ENCODE assay signal across 1 cellular context in the genomic region with DNA sequence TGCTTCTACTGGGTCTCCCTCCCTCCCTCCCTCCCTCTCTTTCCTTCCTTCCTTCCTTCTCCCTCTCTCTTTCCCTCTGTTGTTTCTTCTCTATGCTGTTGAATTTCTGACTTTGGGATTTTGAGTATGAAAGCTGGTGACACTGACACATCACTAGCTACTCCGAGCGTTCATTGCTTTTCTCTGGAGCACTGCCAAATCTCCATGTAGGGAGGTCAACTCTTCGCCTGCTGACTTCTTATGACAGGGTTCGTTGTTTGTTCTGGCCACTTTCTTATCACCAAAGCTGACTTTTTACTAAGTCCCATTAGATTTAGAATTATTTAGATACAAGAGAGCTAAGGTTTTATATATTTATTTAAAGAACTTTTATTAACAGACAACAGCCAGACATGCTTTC.
TF ChIP-seq lines count a peak whose summit lies in the region.

No MANE protein-coding gene starts in this region.

TF ChIP-seq in K562, 482 proteins besides CTCF, POLR2A, EP300 and RAD21 (continues in another document):
- TF ChIP-seq CBX8 (IDR thresholded peaks at IDR 0.05; ENCODE audit: borderline replicate concordance, extremely low read depth, low read depth, low read length, poor library complexity, severe bottlenecking), result no peak
- TF ChIP-seq TBP (optimal IDR thresholded peaks at IDR 0.05; ENCODE audit: low read depth, low read length), result no peak
- TF ChIP-seq, protein P1, sequence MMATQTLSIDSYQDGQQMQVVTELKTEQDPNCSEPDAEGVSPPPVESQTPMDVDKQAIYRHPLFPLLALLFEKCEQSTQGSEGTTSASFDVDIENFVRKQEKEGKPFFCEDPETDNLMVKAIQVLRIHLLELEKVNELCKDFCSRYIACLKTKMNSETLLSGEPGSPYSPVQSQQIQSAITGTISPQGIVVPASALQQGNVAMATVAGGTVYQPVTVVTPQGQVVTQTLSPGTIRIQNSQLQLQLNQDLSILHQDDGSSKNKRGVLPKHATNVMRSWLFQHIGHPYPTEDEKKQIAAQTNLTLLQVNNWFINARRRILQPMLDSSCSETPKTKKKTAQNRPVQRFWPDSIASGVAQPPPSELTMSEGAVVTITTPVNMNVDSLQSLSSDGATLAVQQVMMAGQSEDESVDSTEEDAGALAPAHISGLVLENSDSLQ (IDR thresholded peaks at IDR 0.05), result peak; percentile 48
- peak; percentile 96 for TF ChIP-seq NFIC (IDR thresholded peaks at IDR 0.05)
- no peak for TF ChIP-seq HLTF (IDR thresholded peaks at IDR 0.05)
- TF ChIP-seq JUND (IDR thresholded peaks at IDR 0.05; ENCODE audit: borderline replicate concordance, low read depth, low read length), result peak; percentile 50
- TF ChIP-seq JUND (tag; IDR thresholded peaks at IDR 0.05; ENCODE audit: borderline replicate concordance, low read depth, low read length), result no peak
- TF ChIP-seq ZNF41 (CRISPR knock-in tag; conservative IDR thresholded peaks at IDR 0.05), result no peak
- no peak for TF ChIP-seq ZKSCAN1 (IDR thresholded peaks at IDR 0.05; ENCODE audit: low read depth, low read length)
- TF ChIP-seq XRCC3 (IDR thresholded peaks at IDR 0.05), result no peak
- no peak for TF ChIP-seq TSC22D4 (tag; IDR thresholded peaks at IDR 0.05)
- TF ChIP-seq JUN (IDR thresholded peaks at IDR 0.05; ENCODE audit: borderline replicate concordance, low read depth, low read length), result 0 out of 2 replicates have a peak, but pooled peaks have one; percentile 17
- TF ChIP-seq JUN (CRISPR knock-in tag; IDR thresholded peaks at IDR 0.05; ENCODE audit: borderline replicate concordance), result no peak
- no peak for TF ChIP-seq HNRNPH1 (optimal IDR thresholded peaks at IDR 0.05; ENCODE audit: low read depth, low read length)
- no peak for TF ChIP-seq MCM5 (IDR thresholded peaks at IDR 0.05; ENCODE audit: low read depth)
- TF ChIP-seq DNMT1 (IDR thresholded peaks at IDR 0.05), result no peak
- peak in 1 of 2 experiments; percentile 53; a peak in 1 of 4 replicates for TF ChIP-seq SRF (CRISPR knock-in tag; IDR thresholded peaks at IDR 0.05)
- TF ChIP-seq, protein P2, sequence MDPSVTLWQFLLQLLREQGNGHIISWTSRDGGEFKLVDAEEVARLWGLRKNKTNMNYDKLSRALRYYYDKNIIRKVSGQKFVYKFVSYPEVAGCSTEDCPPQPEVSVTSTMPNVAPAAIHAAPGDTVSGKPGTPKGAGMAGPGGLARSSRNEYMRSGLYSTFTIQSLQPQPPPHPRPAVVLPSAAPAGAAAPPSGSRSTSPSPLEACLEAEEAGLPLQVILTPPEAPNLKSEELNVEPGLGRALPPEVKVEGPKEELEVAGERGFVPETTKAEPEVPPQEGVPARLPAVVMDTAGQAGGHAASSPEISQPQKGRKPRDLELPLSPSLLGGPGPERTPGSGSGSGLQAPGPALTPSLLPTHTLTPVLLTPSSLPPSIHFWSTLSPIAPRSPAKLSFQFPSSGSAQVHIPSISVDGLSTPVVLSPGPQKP (CRISPR knock-in tag; IDR thresholded peaks at IDR 0.05), result no peak
- no peak for TF ChIP-seq MAFK (IDR thresholded peaks at IDR 0.05; ENCODE audit: low read length)
- TF ChIP-seq ZNF282 (CRISPR knock-in tag; IDR thresholded peaks at IDR 0.05), result no peak
- TF ChIP-seq ETV1 (tag; conservative IDR thresholded peaks at IDR 0.05; ENCODE audit: low read depth), result no peak
- no peak for TF ChIP-seq NCOA6 (IDR thresholded peaks at IDR 0.05)
- 0 out of 2 replicates have a peak, but pooled peaks have one; percentile 14 for TF ChIP-seq SMARCA4 (IDR thresholded peaks at IDR 0.05)
- no peak for TF ChIP-seq ZNF764 (CRISPR knock-in tag; IDR thresholded peaks at IDR 0.05; ENCODE audit: low read depth)
- TF ChIP-seq ZFPM2 (CRISPR knock-in tag; IDR thresholded peaks at IDR 0.05), result no peak
- no peak for TF ChIP-seq ETV6 (IDR thresholded peaks at IDR 0.05; ENCODE audit: borderline replicate concordance in 1 of 2, low read depth in 2 of 2, low read length in 1 of 2)
- TF ChIP-seq ETV6 (CRISPR knock-in tag; IDR thresholded peaks at IDR 0.05; ENCODE audit: borderline replicate concordance), result no peak
- TF ChIP-seq HEY1 (CRISPR knock-in tag; IDR thresholded peaks at IDR 0.05; ENCODE audit: borderline replicate concordance), result no peak
- TF ChIP-seq EHMT2 (IDR thresholded peaks at IDR 0.05), result 0 out of 2 replicates have a peak, but pooled peaks have one; percentile 53
- no peak for TF ChIP-seq HNRNPUL1 (IDR thresholded peaks at IDR 0.05; ENCODE audit: low read length)
- TF ChIP-seq, protein P3, sequence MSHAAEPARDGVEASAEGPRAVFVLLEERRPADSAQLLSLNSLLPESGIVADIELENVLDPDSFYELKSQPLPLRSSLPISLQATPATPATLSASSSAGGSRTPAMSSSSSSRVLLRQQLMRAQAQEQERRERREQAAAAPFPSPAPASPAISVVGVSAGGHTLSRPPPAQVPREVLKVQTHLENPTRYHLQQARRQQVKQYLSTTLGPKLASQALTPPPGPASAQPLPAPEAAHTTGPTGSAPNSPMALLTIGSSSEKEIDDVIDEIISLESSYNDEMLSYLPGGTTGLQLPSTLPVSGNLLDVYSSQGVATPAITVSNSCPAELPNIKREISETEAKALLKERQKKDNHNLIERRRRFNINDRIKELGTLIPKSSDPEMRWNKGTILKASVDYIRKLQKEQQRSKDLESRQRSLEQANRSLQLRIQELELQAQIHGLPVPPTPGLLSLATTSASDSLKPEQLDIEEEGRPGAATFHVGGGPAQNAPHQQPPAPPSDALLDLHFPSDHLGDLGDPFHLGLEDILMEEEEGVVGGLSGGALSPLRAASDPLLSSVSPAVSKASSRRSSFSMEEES (CRISPR knock-in tag; IDR thresholded peaks at IDR 0.05), result no peak
- no peak for TF ChIP-seq KDM1A (IDR thresholded peaks at IDR 0.05)
- no peak for TF ChIP-seq FOXJ3 (CRISPR knock-in tag; IDR thresholded peaks at IDR 0.05)
- TF ChIP-seq YBX1 (IDR thresholded peaks at IDR 0.05), result no peak
- no peak for TF ChIP-seq COPS2 (conservative IDR thresholded peaks at IDR 0.05)
- 0 out of 4 replicates have a peak, but pooled peaks of 1 of the 2 experiments have one; percentile 13 for TF ChIP-seq RCOR1 (IDR thresholded peaks at IDR 0.05; ENCODE audit: borderline replicate concordance in 1 of 2, low read depth in 2 of 2, low read length in 2 of 2)
- no peak for TF ChIP-seq U2AF1 (optimal IDR thresholded peaks at IDR 0.05; ENCODE audit: low read depth, low read length)
- TF ChIP-seq ZNF12 (CRISPR knock-in tag; IDR thresholded peaks at IDR 0.05), result no peak
- no peak for TF ChIP-seq KLF1 (tag; IDR thresholded peaks at IDR 0.05)
- TF ChIP-seq SMARCE1 (IDR thresholded peaks at IDR 0.05), result 0 out of 2 replicates have a peak, but pooled peaks have one; percentile 37
- TF ChIP-seq HDAC1 (IDR thresholded peaks at IDR 0.05), result 0 out of 4 replicates have a peak, but pooled peaks of 1 of the 2 experiments have one; percentile 16
- no peak for TF ChIP-seq ZNF165 (CRISPR knock-in tag; IDR thresholded peaks at IDR 0.05; ENCODE audit: borderline replicate concordance)
- 0 out of 4 replicates have a peak, but pooled peaks of 1 of the 2 experiments have one; percentile 43 for TF ChIP-seq FOXA3 (CRISPR knock-in tag; conservative IDR thresholded peaks at IDR 0.05 in 1 of 2, IDR thresholded peaks at IDR 0.05 in 1 of 2)
- TF ChIP-seq, protein P4, sequence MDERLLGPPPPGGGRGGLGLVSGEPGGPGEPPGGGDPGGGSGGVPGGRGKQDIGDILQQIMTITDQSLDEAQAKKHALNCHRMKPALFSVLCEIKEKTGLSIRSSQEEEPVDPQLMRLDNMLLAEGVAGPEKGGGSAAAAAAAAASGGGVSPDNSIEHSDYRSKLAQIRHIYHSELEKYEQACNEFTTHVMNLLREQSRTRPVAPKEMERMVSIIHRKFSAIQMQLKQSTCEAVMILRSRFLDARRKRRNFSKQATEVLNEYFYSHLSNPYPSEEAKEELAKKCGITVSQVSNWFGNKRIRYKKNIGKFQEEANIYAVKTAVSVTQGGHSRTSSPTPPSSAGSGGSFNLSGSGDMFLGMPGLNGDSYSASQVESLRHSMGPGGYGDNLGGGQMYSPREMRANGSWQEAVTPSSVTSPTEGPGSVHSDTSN (CRISPR knock-in tag; IDR thresholded peaks at IDR 0.05; ENCODE audit: low read depth), result no peak
- TF ChIP-seq, protein P4 (tag; conservative IDR thresholded peaks at IDR 0.05; ENCODE audit: low read depth), result 0 out of 2 replicates have a peak, but pooled peaks have one; percentile 19
- TF ChIP-seq, protein P5, sequence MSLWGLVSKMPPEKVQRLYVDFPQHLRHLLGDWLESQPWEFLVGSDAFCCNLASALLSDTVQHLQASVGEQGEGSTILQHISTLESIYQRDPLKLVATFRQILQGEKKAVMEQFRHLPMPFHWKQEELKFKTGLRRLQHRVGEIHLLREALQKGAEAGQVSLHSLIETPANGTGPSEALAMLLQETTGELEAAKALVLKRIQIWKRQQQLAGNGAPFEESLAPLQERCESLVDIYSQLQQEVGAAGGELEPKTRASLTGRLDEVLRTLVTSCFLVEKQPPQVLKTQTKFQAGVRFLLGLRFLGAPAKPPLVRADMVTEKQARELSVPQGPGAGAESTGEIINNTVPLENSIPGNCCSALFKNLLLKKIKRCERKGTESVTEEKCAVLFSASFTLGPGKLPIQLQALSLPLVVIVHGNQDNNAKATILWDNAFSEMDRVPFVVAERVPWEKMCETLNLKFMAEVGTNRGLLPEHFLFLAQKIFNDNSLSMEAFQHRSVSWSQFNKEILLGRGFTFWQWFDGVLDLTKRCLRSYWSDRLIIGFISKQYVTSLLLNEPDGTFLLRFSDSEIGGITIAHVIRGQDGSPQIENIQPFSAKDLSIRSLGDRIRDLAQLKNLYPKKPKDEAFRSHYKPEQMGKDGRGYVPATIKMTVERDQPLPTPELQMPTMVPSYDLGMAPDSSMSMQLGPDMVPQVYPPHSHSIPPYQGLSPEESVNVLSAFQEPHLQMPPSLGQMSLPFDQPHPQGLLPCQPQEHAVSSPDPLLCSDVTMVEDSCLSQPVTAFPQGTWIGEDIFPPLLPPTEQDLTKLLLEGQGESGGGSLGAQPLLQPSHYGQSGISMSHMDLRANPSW (CRISPR knock-in tag; IDR thresholded peaks at IDR 0.05), result no peak
- TF ChIP-seq, protein P6, sequence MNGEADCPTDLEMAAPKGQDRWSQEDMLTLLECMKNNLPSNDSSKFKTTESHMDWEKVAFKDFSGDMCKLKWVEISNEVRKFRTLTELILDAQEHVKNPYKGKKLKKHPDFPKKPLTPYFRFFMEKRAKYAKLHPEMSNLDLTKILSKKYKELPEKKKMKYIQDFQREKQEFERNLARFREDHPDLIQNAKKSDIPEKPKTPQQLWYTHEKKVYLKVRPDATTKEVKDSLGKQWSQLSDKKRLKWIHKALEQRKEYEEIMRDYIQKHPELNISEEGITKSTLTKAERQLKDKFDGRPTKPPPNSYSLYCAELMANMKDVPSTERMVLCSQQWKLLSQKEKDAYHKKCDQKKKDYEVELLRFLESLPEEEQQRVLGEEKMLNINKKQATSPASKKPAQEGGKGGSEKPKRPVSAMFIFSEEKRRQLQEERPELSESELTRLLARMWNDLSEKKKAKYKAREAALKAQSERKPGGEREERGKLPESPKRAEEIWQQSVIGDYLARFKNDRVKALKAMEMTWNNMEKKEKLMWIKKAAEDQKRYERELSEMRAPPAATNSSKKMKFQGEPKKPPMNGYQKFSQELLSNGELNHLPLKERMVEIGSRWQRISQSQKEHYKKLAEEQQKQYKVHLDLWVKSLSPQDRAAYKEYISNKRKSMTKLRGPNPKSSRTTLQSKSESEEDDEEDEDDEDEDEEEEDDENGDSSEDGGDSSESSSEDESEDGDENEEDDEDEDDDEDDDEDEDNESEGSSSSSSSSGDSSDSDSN (IDR thresholded peaks at IDR 0.05; ENCODE audit: borderline replicate concordance in 1 of 2, low read depth in 2 of 2, low read length in 2 of 2), result no peak
- TF ChIP-seq, protein P7, sequence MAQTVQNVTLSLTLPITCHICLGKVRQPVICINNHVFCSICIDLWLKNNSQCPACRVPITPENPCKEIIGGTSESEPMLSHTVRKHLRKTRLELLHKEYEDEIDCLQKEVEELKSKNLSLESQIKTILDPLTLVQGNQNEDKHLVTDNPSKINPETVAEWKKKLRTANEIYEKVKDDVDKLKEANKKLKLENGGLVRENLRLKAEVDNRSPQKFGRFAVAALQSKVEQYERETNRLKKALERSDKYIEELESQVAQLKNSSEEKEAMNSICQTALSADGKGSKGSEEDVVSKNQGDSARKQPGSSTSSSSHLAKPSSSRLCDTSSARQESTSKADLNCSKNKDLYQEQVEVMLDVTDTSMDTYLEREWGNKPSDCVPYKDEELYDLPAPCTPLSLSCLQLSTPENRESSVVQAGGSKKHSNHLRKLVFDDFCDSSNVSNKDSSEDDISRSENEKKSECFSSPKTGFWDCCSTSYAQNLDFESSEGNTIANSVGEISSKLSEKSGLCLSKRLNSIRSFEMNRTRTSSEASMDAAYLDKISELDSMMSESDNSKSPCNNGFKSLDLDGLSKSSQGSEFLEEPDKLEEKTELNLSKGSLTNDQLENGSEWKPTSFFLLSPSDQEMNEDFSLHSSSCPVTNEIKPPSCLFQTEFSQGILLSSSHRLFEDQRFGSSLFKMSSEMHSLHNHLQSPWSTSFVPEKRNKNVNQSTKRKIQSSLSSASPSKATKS (CRISPR knock-in tag; IDR thresholded peaks at IDR 0.05), result no peak
- TF ChIP-seq ZNF75A (CRISPR knock-in tag; IDR thresholded peaks at IDR 0.05), result no peak
- no peak for TF ChIP-seq GATAD2B (IDR thresholded peaks at IDR 0.05; ENCODE audit: borderline replicate concordance)
- TF ChIP-seq CREM (IDR thresholded peaks at IDR 0.05; ENCODE audit: low read depth), result 0 out of 2 replicates have a peak, but pooled peaks have one; percentile 26
- TF ChIP-seq ZC3H8 (IDR thresholded peaks at IDR 0.05), result no peak
- TF ChIP-seq, protein P8, sequence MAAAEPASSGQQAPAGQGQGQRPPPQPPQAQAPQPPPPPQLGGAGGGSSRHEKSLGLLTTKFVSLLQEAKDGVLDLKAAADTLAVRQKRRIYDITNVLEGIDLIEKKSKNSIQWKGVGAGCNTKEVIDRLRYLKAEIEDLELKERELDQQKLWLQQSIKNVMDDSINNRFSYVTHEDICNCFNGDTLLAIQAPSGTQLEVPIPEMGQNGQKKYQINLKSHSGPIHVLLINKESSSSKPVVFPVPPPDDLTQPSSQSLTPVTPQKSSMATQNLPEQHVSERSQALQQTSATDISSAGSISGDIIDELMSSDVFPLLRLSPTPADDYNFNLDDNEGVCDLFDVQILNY (CRISPR knock-in tag; IDR thresholded peaks at IDR 0.05), result no peak
- no peak for TF ChIP-seq ZNF274 (IDR thresholded peaks at IDR 0.05; ENCODE audit: borderline replicate concordance, low read depth, low read length)
- TF ChIP-seq NR2C2 (CRISPR knock-in tag; IDR thresholded peaks at IDR 0.05), result no peak
- peak; percentile 35; the same call in 1 of the 2 replicates for TF ChIP-seq NR2C2 (tag; IDR thresholded peaks at IDR 0.05)
- TF ChIP-seq MEIS2 (IDR thresholded peaks at IDR 0.05; ENCODE audit: partially characterized antibody), result peak; percentile 38
- no peak for TF ChIP-seq CBX1 (IDR thresholded peaks at IDR 0.05; ENCODE audit: low read depth)
